Comparison of ENCODE assay signal across 3 cellular contexts in genomic region chr17:73490851-73491250, GRCh38.
TF ChIP-seq lines count a peak whose summit lies in the region.

No MANE protein-coding gene starts in this region.

TF ChIP-seq in SK-N-SH treated with all-trans-retinoic acid at 6 μM for 48 hours, 23 proteins besides CTCF, POLR2A, EP300 and RAD21 (continued from another document):
- no peak for TF ChIP-seq ARNTL (CRISPR knock-in tag; IDR thresholded peaks at IDR 0.05; ENCODE audit: borderline replicate concordance, low read depth)

TF ChIP-seq in SK-N-SH, 30 proteins besides CTCF, POLR2A, EP300 and RAD21:
- TF ChIP-seq MXI1 (IDR thresholded peaks at IDR 0.05; ENCODE audit: low read depth, low read length) (no peak), USF1 (IDR thresholded peaks at IDR 0.05; ENCODE audit: borderline replicate concordance, low read depth) (no peak), SIN3A (IDR thresholded peaks at IDR 0.05; ENCODE audit: borderline replicate concordance, low read depth, low read length) (no peak), FOSL2 (IDR thresholded peaks at IDR 0.05; ENCODE audit: borderline replicate concordance, low read depth) (no peak), NFIC (IDR thresholded peaks at IDR 0.05; ENCODE audit: borderline replicate concordance) (no peak), PBX3 (IDR thresholded peaks at IDR 0.05) (no peak)

TF ChIP-seq in HEK293, 187 proteins besides CTCF, POLR2A, EP300 and RAD21 (continued from another document):
- TF ChIP-seq ZFP69B (tag by site-specific recombination; IDR thresholded peaks at IDR 0.05), result no peak
